Comparison of ENCODE assay signal across 10 cellular contexts in genomic region chr20:32387262-32387661, GRCh38. TPM values are rescaled to one million over a fixed set of nuclear protein-coding genes. Genes with fewer than 3 reads are reported as not detected.
DNase-seq lines count a peak whose midpoint lies in the region; ATAC-seq and TF ChIP-seq lines count a peak whose summit lies in the region.
"Had no signal": no experiment of that assay in that cellular context is flagged by ENCODE, and none has a peak within 500 bp of the region (broad histone marks: within the 10 kb centered on the region; RNA-seq: fewer than 3 reads in every experiment).

No MANE protein-coding gene starts in this region.

- CTCF ChIA-PET in activated CD8-positive, alpha-beta T cell treated with anti-CD3 and anti-CD28 coated beads for 36 hours (lab: Charles Lee) = no interaction called here

- peaks cover 21% of the 10 kb centered on the region for H3K4me1 ChIP-seq in mucosa of descending colon (ENCODE audit: low read depth)

- peak overlapping the region; percentile 19 for H3K27ac Mint-ChIP-seq in activated CD8-positive, alpha-beta T cell treated with anti-CD3 and anti-CD28 coated beads for 36 hours
- no peak overlapping the region for H3K27ac Mint-ChIP-seq in CD14-positive monocyte

- peak; percentile 95 for ATAC-seq in activated CD8-positive, alpha-beta T cell treated with anti-CD3 and anti-CD28 coated beads for 36 hours
- ATAC-seq in mucosa of descending colon (peak; percentile 21), GM19452 (IDR thresholded peaks at IDR 0.05; ENCODE audit: unreplicated experiment) (no peak), HG02588 (IDR thresholded peaks at IDR 0.05; ENCODE audit: unreplicated experiment) (no peak)

- peaks cover 38% of the 10 kb centered on the region for H3K36me3 Mint-ChIP-seq in activated CD8-positive, alpha-beta T cell treated with anti-CD3 and anti-CD28 coated beads for 36 hours (ENCODE audit: low read depth)
- peaks cover 20 to 46% of the 10 kb centered on the region in 2 donors for H3K36me3 Mint-ChIP-seq in CD14-positive monocyte

- H3K4me3 ChIP-seq in mucosa of descending colon = no peak overlapping the region
- H3K4me3 ChIP-seq: Peyer's patch had no signal

- H3K27me3 Mint-ChIP-seq in activated CD8-positive, alpha-beta T cell treated with anti-CD3 and anti-CD28 coated beads for 36 hours = no peaks in the 10 kb centered on the region
- H3K27me3 Mint-ChIP-seq in CD14-positive monocyte (ENCODE audit: low read depth in 3 of 3) = no peaks in the 10 kb centered on the region

- DNase-seq in activated CD4-positive, alpha-beta T cell treated with anti-CD3 and anti-CD28 coated beads for 4 hours = peak; percentile 10 to 30
- DNase-seq in activated CD4-positive, alpha-beta T cell treated with anti-CD3 and anti-CD28 coated beads for 1 hour = no peak
- DNase-seq in KG1 (lab: John Stamatoyannopoulos, UW) (peak; percentile 19), mucosa of descending colon (no peak), CD14-positive monocyte (ENCODE audit: low spot score) (no peak)
- peak; percentile 41 for DNase-seq in activated CD8-positive, alpha-beta T cell treated with anti-CD3 and anti-CD28 coated beads for 36 hours
- DNase-seq: NCI-H187 treated with DMSO at 0.1 percent for 48 hours, Peyer's patch had no signal

- no peak overlapping the region for H3K4me3 Mint-ChIP-seq in activated CD8-positive, alpha-beta T cell treated with anti-CD3 and anti-CD28 coated beads for 36 hours
- no peak overlapping the region for H3K4me3 Mint-ChIP-seq in CD14-positive monocyte

- TF ChIP-seq CTCF in activated CD8-positive, alpha-beta T cell treated with anti-CD3 and anti-CD28 coated beads for 36 hours (IDR thresholded peaks at IDR 0.05) = no peak
- TF ChIP-seq CTCF in mucosa of descending colon (IDR thresholded peaks at IDR 0.05) = no peak
- no peak for TF ChIP-seq CTCF in CD14-positive monocyte (IDR thresholded peaks at IDR 0.05)

- intact Hi-C loops in activated CD8-positive, alpha-beta T cell treated with anti-CD3 and anti-CD28 coated beads for 36 hours (cut with micrococcal nuclease) = no loop called here
- intact Hi-C loops in mucosa of descending colon (cut with DNase I, micrococcal nuclease) = no loop called here
- intact Hi-C loops in CD14-positive monocyte (cut with micrococcal nuclease) = no loop called here

- no peaks in the 10 kb centered on the region for H3K9me3 Mint-ChIP-seq in activated CD8-positive, alpha-beta T cell treated with anti-CD3 and anti-CD28 coated beads for 36 hours
- no peaks in the 10 kb centered on the region for H3K9me3 Mint-ChIP-seq in CD14-positive monocyte

- peaks cover 52% of the 10 kb centered on the region for H3K4me1 Mint-ChIP-seq in activated CD8-positive, alpha-beta T cell treated with anti-CD3 and anti-CD28 coated beads for 36 hours (ENCODE audit: low read depth)
- peaks cover 21% of the 10 kb centered on the region for H3K4me1 Mint-ChIP-seq in CD14-positive monocyte

- no peaks in the 10 kb centered on the region for H3K9me3 ChIP-seq in mucosa of descending colon
- H3K9me3 ChIP-seq: Peyer's patch had no signal

- no peaks in the 10 kb centered on the region for H3K36me3 ChIP-seq in mucosa of descending colon (ENCODE audit: low read depth)

- POLR2A ChIA-PET in activated CD8-positive, alpha-beta T cell treated with anti-CD3 and anti-CD28 coated beads for 36 hours (lab: Charles Lee) = no interaction called here

RNA-seq across cellular contexts. Expression of gene ASXL1, which starts 29.1 kb away (rescaled TPM):
- total RNA-seq in activated CD8-positive, alpha-beta T cell treated with anti-CD3 and anti-CD28 coated beads for 36 hours = 100 to 1,000 TPM; 129 to 137 TPM
- 10 to 100 TPM; 47.4 to 78.9 (median 52.3) TPM for total RNA-seq in mucosa of descending colon
- 1 to 10 TPM; 1.8 to 2.8 TPM for polyA plus RNA-seq in CD14-positive monocyte

Comparison
In these comparisons a context has a peak if more than half of its experiments do, and no peak if none do; other contexts are left out.
1. DNase-seq: peak in activated CD4-positive, alpha-beta T cell treated with anti-CD3 and anti-CD28 coated beads for 4 hours (2 of 2), KG1 (single experiment) and activated CD8-positive, alpha-beta T cell treated with anti-CD3 and anti-CD28 coated beads for 36 hours (single experiment); none in activated CD4-positive, alpha-beta T cell treated with anti-CD3 and anti-CD28 coated beads for 1 hour (single experiment), mucosa of descending colon (0 of 3) and CD14-positive monocyte (single experiment).
2. ATAC-seq: peak in activated CD8-positive, alpha-beta T cell treated with anti-CD3 and anti-CD28 coated beads for 36 hours (single experiment) and mucosa of descending colon (single experiment); none in GM19452 (single experiment) and HG02588 (single experiment).